ENCODE assay signal across 8 cellular contexts in genomic region chr12:12561305-12562015, GRCh38. TPM values are rescaled to one million over a fixed set of nuclear protein-coding genes. Genes with fewer than 3 reads are reported as not detected.
DNase-seq lines count a peak whose midpoint lies in the region; ATAC-seq and TF ChIP-seq lines count a peak whose summit lies in the region.

No MANE protein-coding gene starts in this region.

- no peaks in the 10 kb centered on the region for H3K27me3 ChIP-seq in GM06990 (replicated peaks; ENCODE audit: control insufficient read depth, insufficient read depth, low read length)
- no peaks in the 10 kb centered on the region for H3K27me3 ChIP-seq in MM.1S (replicated peaks; ENCODE audit: insufficient read depth, low read length)
- H3K27me3 ChIP-seq in colonic mucosa = no peaks in the 10 kb centered on the region

- DNase-seq in GM06990 (ENCODE audit: extremely low read depth, insufficient read length) (peak; percentile 64), MM.1S (peak; percentile 56), colonic mucosa (peak; percentile 54), left colon (peak; percentile 57 to 69), GM19240 (ENCODE audit: insufficient read length, low spot score) (no peak)
- DNase-seq in activated CD4-positive, alpha-beta T cell treated with anti-CD3 and anti-CD28 coated beads for 48 hours = peak; percentile 57
- peak; percentile 58 for DNase-seq in stimulated activated CD4-positive, alpha-beta T cell treated with anti-CD3 and anti-CD28 coated beads, Interleukin-15, amount 100 ng/mL, for 24 hours

- H2AFZ ChIP-seq in MM.1S (ENCODE audit: low read length) = peak overlapping the region; percentile 42

- intact Hi-C loops in colonic mucosa (cut with DNase I) (loop anchor here (10.0 kb wide), 1 partner anchor 177 kb away; no protein-coding TSS in a partner anchor), left colon (cut with DNase I, micrococcal nuclease) (loop anchor here in 1 of 2 donors (10.0 kb wide), 1 partner anchor 187 kb away; no protein-coding TSS in a partner anchor)

- ATAC-seq in left colon (peak; percentile 32), GM18517 (IDR thresholded peaks at IDR 0.05; ENCODE audit: unreplicated experiment) (no peak)

- H4K20me1 ChIP-seq in MM.1S (ENCODE audit: insufficient read depth, low read length) = no peaks in the 10 kb centered on the region

- H3K9me2 ChIP-seq in MM.1S (replicated peaks; ENCODE audit: insufficient read depth, low read length) = no peaks in the 10 kb centered on the region

- no peaks in the 10 kb centered on the region for H3K36me3 ChIP-seq in GM06990 (ENCODE audit: control insufficient read depth, insufficient read depth, low read length)
- H3K36me3 ChIP-seq in MM.1S (replicated peaks; ENCODE audit: insufficient read depth, low read length) = no peaks in the 10 kb centered on the region
- H3K36me3 ChIP-seq in colonic mucosa = no peaks in the 10 kb centered on the region

- H3K9ac ChIP-seq in MM.1S (ENCODE audit: low read length) (peak overlapping the region; percentile 93), colonic mucosa (ENCODE audit: low read depth in 2 of 2, low read length in 2 of 2) (peak overlapping the region; percentile 96 to 100)

- H3K4me2 ChIP-seq in MM.1S (ENCODE audit: low read depth, low read length) = peak overlapping the region; percentile 88

- H3K4me1 ChIP-seq in MM.1S (ENCODE audit: low read length) (peaks cover 11% of the 10 kb centered on the region), colonic mucosa (no peaks in the 10 kb centered on the region)

- peak overlapping the region; percentile 87 for H3K4me3 ChIP-seq in GM06990 (replicated peaks; ENCODE audit: low read depth, low read length)
- H3K4me3 ChIP-seq in MM.1S (ENCODE audit: low read length) = peak overlapping the region; percentile 98
- peak overlapping the region; percentile 51 for H3K4me3 ChIP-seq in colonic mucosa

- peaks cover 18% of the 10 kb centered on the region for H3F3A ChIP-seq in MM.1S (ENCODE audit: insufficient read depth, low read length)

- TF ChIP-seq CTCF in GM06990 (IDR thresholded peaks at IDR 0.05; ENCODE audit: insufficient read depth, low read length, poor library complexity, severe bottlenecking) (no peak), MM.1S (IDR thresholded peaks at IDR 0.05; ENCODE audit: low read length) (no peak), colonic mucosa (IDR thresholded peaks at IDR 0.05) (no peak)

- no peaks in the 10 kb centered on the region for H3K9me3 ChIP-seq in MM.1S (replicated peaks; ENCODE audit: insufficient read depth, low read length)
- no peaks in the 10 kb centered on the region for H3K9me3 ChIP-seq in colonic mucosa

- peaks cover 43% of the 10 kb centered on the region for H3K79me2 ChIP-seq in MM.1S (ENCODE audit: low read length)

- H3K27ac ChIP-seq in MM.1S (ENCODE audit: low read length) = peak overlapping the region; percentile 85
- peak overlapping the region; percentile 96 for H3K27ac ChIP-seq in colonic mucosa

RNA-seq across cellular contexts. Expression of gene DUSP16, which starts 1.2 kb away (rescaled TPM):
- total RNA-seq in colonic mucosa = 10 to 100 TPM; 47.5 to 60.2 TPM
- total RNA-seq in left colon = 10 to 100 TPM; 38.6 to 73.5 TPM

RNA-seq across cellular contexts. Expression of gene CREBL2, which starts 50.2 kb away (rescaled TPM):
- total RNA-seq in colonic mucosa (10 to 100 TPM; 18.6 to 28.9 TPM), left colon (10 to 100 TPM; 25.6 to 28.1 TPM)
